1 cellular context compared by ENCODE assay signal in genomic region chr2:23589739-23590138, GRCh38.
TF ChIP-seq lines count a peak whose summit lies in the region.

No MANE protein-coding gene starts in this region.

TF ChIP-seq in SK-N-SH, 30 proteins besides CTCF, POLR2A, EP300 and RAD21 (continued from another document):
- no peak for TF ChIP-seq USF2 (IDR thresholded peaks at IDR 0.05; ENCODE audit: borderline replicate concordance, low read depth, low read length)
- no peak for TF ChIP-seq NRF1 (IDR thresholded peaks at IDR 0.05; ENCODE audit: low read depth, low read length)
- no peak for TF ChIP-seq TCF12 (IDR thresholded peaks at IDR 0.05)
- no peak for TF ChIP-seq FOXJ3 (CRISPR knock-in tag; IDR thresholded peaks at IDR 0.05)
- no peak for TF ChIP-seq IRF3 (IDR thresholded peaks at IDR 0.05; ENCODE audit: low read depth, low read length)
- TF ChIP-seq ZBTB33 (IDR thresholded peaks at IDR 0.05; ENCODE audit: borderline replicate concordance, low read depth), result no peak
- no peak for TF ChIP-seq CHD2 (IDR thresholded peaks at IDR 0.05; ENCODE audit: low read length, partially characterized antibody)
- TF ChIP-seq RXRA (IDR thresholded peaks at IDR 0.05; ENCODE audit: borderline replicate concordance, low read depth), result no peak
- no peak for TF ChIP-seq POLR2AphosphoS5 (IDR thresholded peaks at IDR 0.05; ENCODE audit: low read depth, low read length)
- no peak for TF ChIP-seq FOXM1 (IDR thresholded peaks at IDR 0.05; ENCODE audit: low read depth)
- TF ChIP-seq REST (IDR thresholded peaks at IDR 0.05; ENCODE audit: low read depth, low read length), result no peak
TF ChIP-seq in SK-N-SH: peak in this region for 0.
